Comparison of ENCODE assay signal across 8 cellular contexts in genomic region chr2:26922638-26923466, GRCh38. TPM values are rescaled to one million over a fixed set of nuclear protein-coding genes. Genes with fewer than 3 reads are reported as not detected.
DNase-seq lines count a peak whose midpoint lies in the region; ATAC-seq and TF ChIP-seq lines count a peak whose summit lies in the region.

No MANE protein-coding gene starts in this region.

- peak in 9 of 10 experiments; percentile 10 to 40 (median 16) for DNase-seq in CD4-positive, alpha-beta T cell
- peak; percentile 59 for DNase-seq in NCI-H69 (lab: John Stamatoyannopoulos, UW)
- peak; percentile 66 for DNase-seq in activated CD8-positive, alpha-beta T cell treated with anti-CD3 and anti-CD28 coated beads for 36 hours
- no peak for DNase-seq in esophagus muscularis mucosa (ENCODE audit: extremely low spot score)
- DNase-seq in upper lobe of left lung = no peak

- no peak overlapping the region for H2AFZ ChIP-seq in neural cell (ENCODE audit: low read depth, low read length)

- peaks cover 9% of the 10 kb centered on the region for H3K4me1 Mint-ChIP-seq in CD4-positive, alpha-beta T cell (ENCODE audit: low read depth)
- peaks cover 11% of the 10 kb centered on the region for H3K4me1 Mint-ChIP-seq in activated CD8-positive, alpha-beta T cell treated with anti-CD3 and anti-CD28 coated beads for 36 hours (ENCODE audit: low read depth)

- POLR2A ChIA-PET in CD4-positive, alpha-beta T cell (lab: Charles Lee) = interaction anchor here (0.9 kb wide), 1 partner anchor 76 kb away, joined by 4 read pairs; no protein-coding TSS in a partner anchor
- POLR2A ChIA-PET in activated CD8-positive, alpha-beta T cell treated with anti-CD3 and anti-CD28 coated beads for 36 hours (lab: Charles Lee) = no interaction called here

- no peaks in the 10 kb centered on the region for H3K36me3 Mint-ChIP-seq in CD4-positive, alpha-beta T cell (ENCODE audit: low read depth)
- H3K36me3 Mint-ChIP-seq in activated CD8-positive, alpha-beta T cell treated with anti-CD3 and anti-CD28 coated beads for 36 hours (ENCODE audit: low read depth) = no peaks in the 10 kb centered on the region

- CTCF ChIA-PET in CD4-positive, alpha-beta T cell (lab: Charles Lee) = interaction anchor here (1.0 to 1.7 kb wide), 6 partner anchors 14 to 77 kb away, joined by 3 to 15 read pairs (median 3); no protein-coding TSS in a partner anchor
- CTCF ChIA-PET in activated CD8-positive, alpha-beta T cell treated with anti-CD3 and anti-CD28 coated beads for 36 hours (lab: Charles Lee) = interaction anchor here (0.6 to 5.9 kb wide), 31 partner anchors 9 to 316 kb away, joined by 3 to 117 read pairs (median 4); partner anchors contain the start of gene DPYSL5

- peak; percentile 42 for TF ChIP-seq CTCF in CD4-positive, alpha-beta T cell (IDR thresholded peaks at IDR 0.05)
- peak; percentile 76 for TF ChIP-seq CTCF in activated CD8-positive, alpha-beta T cell treated with anti-CD3 and anti-CD28 coated beads for 36 hours (IDR thresholded peaks at IDR 0.05)
- TF ChIP-seq CTCF in esophagus muscularis mucosa (IDR thresholded peaks at IDR 0.05) (peak; percentile 32 to 54 (median 37)), neural cell (IDR thresholded peaks at IDR 0.05; ENCODE audit: poor library complexity, severe bottlenecking) (peak; percentile 86), upper lobe of left lung (IDR thresholded peaks at IDR 0.05) (peak in 4 of 6 experiments; percentile 13 to 32 (median 20))

- H3K27ac ChIP-seq in CD4-positive, alpha-beta T cell (ENCODE audit: low read depth, low read length) = no peak overlapping the region
- H3K27ac ChIP-seq in esophagus muscularis mucosa (replicated peaks in 1 of 4) (no peak overlapping the region), neural cell (ENCODE audit: low read length) (peak overlapping the region; percentile 14), upper lobe of left lung (no peak overlapping the region)

- H3K9ac ChIP-seq in neural cell (ENCODE audit: low read length) = peak overlapping the region; percentile 36

- H3K4me2 ChIP-seq in neural cell (ENCODE audit: low read length) = no peak overlapping the region

- H3K36me3 ChIP-seq in esophagus muscularis mucosa = no peaks in the 10 kb centered on the region
- peaks cover 19% of the 10 kb centered on the region for H3K36me3 ChIP-seq in neural cell (ENCODE audit: insufficient read depth, low read length)
- H3K36me3 ChIP-seq in upper lobe of left lung = no peaks in the 10 kb centered on the region

- H4K20me1 ChIP-seq in neural cell (ENCODE audit: insufficient read depth) = no peaks in the 10 kb centered on the region

- TF ChIP-seq EP300 in esophagus muscularis mucosa (IDR thresholded peaks at IDR 0.05) (no peak), neural cell (conservative IDR thresholded peaks at IDR 0.05; ENCODE audit: poor library complexity, severe bottlenecking) (no peak), upper lobe of left lung (IDR thresholded peaks at IDR 0.05) (no peak)

- 20% methylated on average over 9 of the region's 9 CpGs for WGBS in esophagus muscularis mucosa
- WGBS in upper lobe of left lung, 2 donors = 18 to 20% methylated on average over 9 of the region's 9 CpGs

- TF ChIP-seq POLR2A in esophagus muscularis mucosa (IDR thresholded peaks at IDR 0.05; ENCODE audit: low read depth) = no peak
- TF ChIP-seq POLR2A in upper lobe of left lung (IDR thresholded peaks at IDR 0.05) = no peak

- no peaks in the 10 kb centered on the region for H3K9me3 Mint-ChIP-seq in CD4-positive, alpha-beta T cell
- H3K9me3 Mint-ChIP-seq in activated CD8-positive, alpha-beta T cell treated with anti-CD3 and anti-CD28 coated beads for 36 hours = no peaks in the 10 kb centered on the region

- intact Hi-C loops in CD4-positive, alpha-beta T cell (cut with DNase I, micrococcal nuclease) = loop anchor here (1.0 kb wide), 1 partner anchor 77 kb away; no protein-coding TSS in a partner anchor
- intact Hi-C loops in activated CD8-positive, alpha-beta T cell treated with anti-CD3 and anti-CD28 coated beads for 36 hours (cut with micrococcal nuclease) = loop anchor here (5.0 kb wide), 1 partner anchor 76 kb away; the partner anchor contains the start of gene DPYSL5
- intact Hi-C loops in esophagus muscularis mucosa (cut with DNase I) = no loop called here

- ATAC-seq in CD4-positive, alpha-beta T cell (ENCODE audit: poor library complexity) = peak; percentile 85
- ATAC-seq in HG02678 (IDR thresholded peaks at IDR 0.05; ENCODE audit: unreplicated experiment) = peak; percentile 47
- peak; percentile 87 for ATAC-seq in activated CD8-positive, alpha-beta T cell treated with anti-CD3 and anti-CD28 coated beads for 36 hours
- ATAC-seq in upper lobe of left lung (ENCODE audit: low FRiP score in 2 of 2) = peak in 1 of 2 donors; percentile 74
- ATAC-seq in GM19328 (IDR thresholded peaks at IDR 0.05; ENCODE audit: unreplicated experiment) = no peak

- no peaks in the 10 kb centered on the region for H3K9me2 ChIP-seq in neural cell (ENCODE audit: insufficient read depth, low read length)

- H3K27ac Mint-ChIP-seq in CD4-positive, alpha-beta T cell = no peak overlapping the region
- H3K27ac Mint-ChIP-seq in activated CD8-positive, alpha-beta T cell treated with anti-CD3 and anti-CD28 coated beads for 36 hours = no peak overlapping the region

- no peaks in the 10 kb centered on the region for H3K4me1 ChIP-seq in esophagus muscularis mucosa
- H3K4me1 ChIP-seq in upper lobe of left lung = no peaks in the 10 kb centered on the region

- H3K9me3 ChIP-seq in CD4-positive, alpha-beta T cell (ENCODE audit: control insufficient read depth, low read length) = no peaks in the 10 kb centered on the region
- H3K9me3 ChIP-seq in esophagus muscularis mucosa = no peaks in the 10 kb centered on the region
- no peaks in the 10 kb centered on the region for H3K9me3 ChIP-seq in neural cell (ENCODE audit: low read length)
- H3K9me3 ChIP-seq in upper lobe of left lung = no peaks in the 10 kb centered on the region

- no peaks in the 10 kb centered on the region for H3F3A ChIP-seq in neural cell (ENCODE audit: insufficient read depth, low read length, poor library complexity, severe bottlenecking)

- H3K79me2 ChIP-seq in neural cell (replicated peaks; ENCODE audit: insufficient read depth, low read length) = peaks cover 50% of the 10 kb centered on the region

- no peak overlapping the region for H3K4me3 ChIP-seq in esophagus muscularis mucosa
- H3K4me3 ChIP-seq in neural cell (ENCODE audit: low read length) = peak overlapping the region; percentile 42
- no peak overlapping the region for H3K4me3 ChIP-seq in upper lobe of left lung

- peaks cover 24% of the 10 kb centered on the region for H3K27me3 Mint-ChIP-seq in CD4-positive, alpha-beta T cell
- peaks cover 8% of the 10 kb centered on the region for H3K27me3 Mint-ChIP-seq in activated CD8-positive, alpha-beta T cell treated with anti-CD3 and anti-CD28 coated beads for 36 hours

- H3K4me3 Mint-ChIP-seq in CD4-positive, alpha-beta T cell = no peak overlapping the region
- no peak overlapping the region for H3K4me3 Mint-ChIP-seq in activated CD8-positive, alpha-beta T cell treated with anti-CD3 and anti-CD28 coated beads for 36 hours

- TF ChIP-seq RAD21 in neural cell (conservative IDR thresholded peaks at IDR 0.05) = peak; percentile 87

- peaks cover 19% of the 10 kb centered on the region for H3K27me3 ChIP-seq in CD4-positive, alpha-beta T cell (ENCODE audit: control insufficient read depth, insufficient read depth, low read length)
- H3K27me3 ChIP-seq in esophagus muscularis mucosa = no peaks in the 10 kb centered on the region
- no peaks in the 10 kb centered on the region for H3K27me3 ChIP-seq in neural cell (ENCODE audit: insufficient read depth, low read depth, low read length)
- H3K27me3 ChIP-seq in upper lobe of left lung = no peaks in the 10 kb centered on the region

TF ChIP-seq in neural cell, 6 proteins besides CTCF, POLR2A, EP300 and RAD21:
- TF ChIP-seq SMC3 (conservative IDR thresholded peaks at IDR 0.05; ENCODE audit: poor library complexity) = peak; percentile 93
- TF ChIP-seq MXI1 (conservative IDR thresholded peaks at IDR 0.05; ENCODE audit: poor library complexity, severe bottlenecking) = peak; percentile 47
- TF ChIP-seq EZH2 (IDR thresholded peaks at IDR 0.05; ENCODE audit: borderline replicate concordance, insufficient read depth, low read length, poor library complexity, severe bottlenecking) = no peak

RNA-seq across cellular contexts. Expression of gene MAPRE3, which starts 47.6 kb away (rescaled TPM):
- 1 to 10 TPM; 3.4 to 4.5 TPM for total RNA-seq in CD4-positive, alpha-beta T cell
- 1 to 10 TPM; 1.6 to 1.7 TPM for total RNA-seq in activated CD8-positive, alpha-beta T cell treated with anti-CD3 and anti-CD28 coated beads for 36 hours
- total RNA-seq in esophagus muscularis mucosa (10 to 100 TPM in 3 of 4 donors, 1 to 10 TPM in 1; 9.3 to 23.0 (median 13.4) TPM), upper lobe of left lung (10 to 100 TPM; 13.5 to 61.8 (median 20.1) TPM)
- 69.2 and 87.1 TPM in 2 replicates for polyA plus RNA-seq in neural cell
- 46.7 and 50.0 TPM in 2 replicates for polyA minus RNA-seq in neural cell

Comparison
In these comparisons a context has a peak if more than half of its experiments do, and no peak if none do; other contexts are left out.
1. DNase-seq: peak in CD4-positive, alpha-beta T cell (9 of 10), NCI-H69 (single experiment) and activated CD8-positive, alpha-beta T cell treated with anti-CD3 and anti-CD28 coated beads for 36 hours (single experiment); none in esophagus muscularis mucosa (single experiment) and upper lobe of left lung (0 of 2).
2. CTCF ChIP-seq: peak in every context shown above with its lines; median percentile 86 in neural cell; 76 in activated CD8-positive, alpha-beta T cell treated with anti-CD3 and anti-CD28 coated beads for 36 hours; 42 in CD4-positive, alpha-beta T cell; 37 in esophagus muscularis mucosa; 20 in upper lobe of left lung.